Comparison of ENCODE assay signal across 16 cellular contexts in genomic region chr12:131833288-131833895, GRCh38. TPM values are rescaled to one million over a fixed set of nuclear protein-coding genes. Genes with fewer than 3 reads are reported as not detected.
DNase-seq lines count a peak whose midpoint lies in the region; ATAC-seq, FAIRE-seq and TF ChIP-seq lines count a peak whose summit lies in the region.
"Had no signal": no experiment of that assay in that cellular context is flagged by ENCODE, and none has a peak within 500 bp of the region (broad histone marks: within the 10 kb centered on the region; RNA-seq: fewer than 3 reads in every experiment).

No MANE protein-coding gene starts in this region.

- no peaks in the 10 kb centered on the region for H3K36me3 Mint-ChIP-seq in mesothelial cell of epicardium
- no peaks in the 10 kb centered on the region for H3K36me3 Mint-ChIP-seq in activated T-helper 17 cell treated with anti-CD3 and anti-CD28 coated beads, Interleukin-2, amount 50 U/mL, for 72 hours (ENCODE audit: low read depth)

- no peak overlapping the region for H3K4me3 Mint-ChIP-seq in mesothelial cell of epicardium
- no peak overlapping the region for H3K4me3 Mint-ChIP-seq in activated T-helper 17 cell treated with anti-CD3 and anti-CD28 coated beads, Interleukin-2, amount 50 U/mL, for 72 hours
- H3K4me3 Mint-ChIP-seq: CD4-positive, alpha-beta T cell had no signal

- no peak overlapping the region for H3K9ac ChIP-seq in K562 (ENCODE audit: insufficient read depth in 1 of 2, low read depth in 2 of 2, low read length in 2 of 2)

- H2AFZ ChIP-seq in K562 (ENCODE audit: low read depth, low read length), result no peak overlapping the region

- no peaks in the 10 kb centered on the region for H3K9me3 Mint-ChIP-seq in mesothelial cell of epicardium
- no peaks in the 10 kb centered on the region for H3K9me3 Mint-ChIP-seq in activated T-helper 17 cell treated with anti-CD3 and anti-CD28 coated beads, Interleukin-2, amount 50 U/mL, for 72 hours
- H3K9me3 Mint-ChIP-seq: CD4-positive, alpha-beta T cell had no signal

- H3K27ac Mint-ChIP-seq in mesothelial cell of epicardium, result no peak overlapping the region
- H3K27ac Mint-ChIP-seq in activated T-helper 17 cell treated with anti-CD3 and anti-CD28 coated beads, Interleukin-2, amount 50 U/mL, for 72 hours, result no peak overlapping the region
- H3K27ac Mint-ChIP-seq: CD4-positive, alpha-beta T cell had no signal

- TF ChIP-seq EP300 in K562 (IDR thresholded peaks at IDR 0.05; ENCODE audit: low read length), result no peak

- TF ChIP-seq CTCF in K562 (IDR thresholded peaks at IDR 0.05 in 2 of 3, conservative IDR thresholded peaks at IDR 0.05 in 1 of 3; ENCODE audit: insufficient read depth in 2 of 3, low read depth in 1 of 3, low read length in 3 of 3) (no peak), mesothelial cell of epicardium (IDR thresholded peaks at IDR 0.05; ENCODE audit: unreplicated experiment) (peak; percentile 26), lower lobe of right lung (IDR thresholded peaks at IDR 0.05) (no peak)

- H3K36me3 ChIP-seq in K562 (ENCODE audit: control insufficient read depth, insufficient read depth, low read length) (no peaks in the 10 kb centered on the region), lower lobe of right lung (no peaks in the 10 kb centered on the region)
- H3K36me3 ChIP-seq: Peyer's patch had no signal

- H3K4me1 Mint-ChIP-seq in mesothelial cell of epicardium, result peaks cover 9% of the 10 kb centered on the region
- H3K4me1 Mint-ChIP-seq in activated T-helper 17 cell treated with anti-CD3 and anti-CD28 coated beads, Interleukin-2, amount 50 U/mL, for 72 hours, result no peaks in the 10 kb centered on the region

- no peak overlapping the region for H3K4me2 ChIP-seq in K562 (ENCODE audit: insufficient read depth, low read length)

- intact Hi-C loops in Right ventricle myocardium inferior (cut with DNase I) (loop anchor here (10.0 kb wide), 1 partner anchor 121 kb away; no protein-coding TSS in a partner anchor), Right ventricle myocardium superior (cut with DNase I) (loop anchor here (10.0 kb wide), 1 partner anchor 111 kb away; the partner anchor contains the start of gene EP400), K562 (cut with micrococcal nuclease) (loop anchor here (5.0 to 10.0 kb wide), 3 partner anchors 216 to 1069 kb away; no protein-coding TSS in a partner anchor), lower lobe of right lung (cut with DNase I) (no loop called here)

- H3K27ac ChIP-seq in K562 (ENCODE audit: extremely low read depth, low read depth, low read length) (no peak overlapping the region), lower lobe of right lung (no peak overlapping the region)

- no peaks in the 10 kb centered on the region for H3K27me3 ChIP-seq in K562 (ENCODE audit: control insufficient read depth in 2 of 2, insufficient read depth in 2 of 2, low read length in 2 of 2)
- peaks cover 61% of the 10 kb centered on the region for H3K27me3 ChIP-seq in lower lobe of right lung (ENCODE audit: low read depth)

- no peak for TF ChIP-seq RAD21 in K562 (CRISPR knock-in tag; conservative IDR thresholded peaks at IDR 0.05 in 1 of 2, IDR thresholded peaks at IDR 0.05 in 1 of 2)

- H3K79me2 ChIP-seq in K562 (ENCODE audit: control insufficient read depth, insufficient read depth, low read length), result peaks cover 21% of the 10 kb centered on the region

- WGBS in K562 (ENCODE audit: insufficient coverage, low coverage, missing lambda C conversion rate), result 69% methylated on average over 17 of the region's 23 CpGs

- H3K4me3 ChIP-seq in K562 (no peak overlapping the region), lower lobe of right lung (no peak overlapping the region)
- H3K4me3 ChIP-seq: GM12878 had no signal

- no peaks in the 10 kb centered on the region for H3K9me1 ChIP-seq in K562 (ENCODE audit: control insufficient read depth, insufficient read depth, low read length)

- no peak for FAIRE-seq in K562 (lab: Jason Lieb, UNC)
- FAIRE-seq: GM12878 had no signal

- ATAC-seq in Right ventricle myocardium inferior (no peak), Right ventricle myocardium superior (ENCODE audit: poor library complexity) (no peak), K562 (no peak), lower lobe of right lung (no peak)
- no peak for ATAC-seq in activated T-helper 17 cell treated with anti-CD3 and anti-CD28 coated beads, Interleukin-2, amount 50 U/mL, for 72 hours (replicated peaks)
- ATAC-seq: GM12878 had no signal

- DNase-seq in Right ventricle myocardium inferior (ENCODE audit: missing footprints) (peak; percentile 45), Right ventricle myocardium superior (no peak), K562 (ENCODE audit: extremely low read depth in 1 of 4, low spot score in 3 of 4) (no peak), mesothelial cell of epicardium (ENCODE audit: low spot score in 2 of 2, unreplicated experiment in 2 of 2) (no peak), lower lobe of right lung (no peak), NOMO-1 (lab: John Stamatoyannopoulos, UW; ENCODE audit: unreplicated experiment in 2 of 2) (no peak), SKM-1 treated with dmso at 0.1 percent for 144 hours (lab: John Stamatoyannopoulos, UW; ENCODE audit: unreplicated experiment) (no peak)
- DNase-seq: Calu3; CD4-positive, alpha-beta T cell; Karpas-422; NCI-H187 treated with DMSO at 0.1 percent for 48 hours; NCI-H774; SIG-M5 had no signal

- H3K9me3 ChIP-seq in K562 (replicated peaks; ENCODE audit: control insufficient read depth, insufficient read depth, low read depth, low read length) (no peaks in the 10 kb centered on the region), lower lobe of right lung (no peaks in the 10 kb centered on the region)
- H3K9me3 ChIP-seq: Peyer's patch had no signal

- BruUV-seq in K562 (replicated peaks; lab: Mats Ljungman, UMichigan), result no TSS peak

- H3K27me3 Mint-ChIP-seq in mesothelial cell of epicardium (ENCODE audit: low read depth), result peaks cover 36% of the 10 kb centered on the region
- H3K27me3 Mint-ChIP-seq in activated T-helper 17 cell treated with anti-CD3 and anti-CD28 coated beads, Interleukin-2, amount 50 U/mL, for 72 hours, result peaks cover 10% of the 10 kb centered on the region

- POLR2A ChIA-PET in K562 (lab: Yijun Ruan, JAX), result interaction anchor here (0.6 kb wide), 1 partner anchor 1745 kb away, joined by 3 read pairs; no protein-coding TSS in a partner anchor

- CTCF ChIA-PET in K562 (lab: Yijun Ruan, JAX; ENCODE audit: low intra/inter-chr PET ratio), result no interaction called here

- H3K4me1 ChIP-seq in K562 (replicated peaks in 1 of 2; ENCODE audit: control insufficient read depth in 2 of 2, insufficient read depth in 2 of 2, low read length in 2 of 2) (peaks cover 12 to 80% of the 10 kb centered on the region in 2 experiments; a peak in 4 of 5 replicates), lower lobe of right lung (peaks cover 30% of the 10 kb centered on the region)

- in situ Hi-C loops in K562 (cut with MboI), result loop anchor here (10.0 kb wide), 1 partner anchor 729 kb away; no protein-coding TSS in a partner anchor

- TF ChIP-seq POLR2A in K562 (conservative IDR thresholded peaks at IDR 0.05), result no peak

- peaks cover 23% of the 10 kb centered on the region; the same call in 1 of the 2 replicates for H4K20me1 ChIP-seq in K562 (replicated peaks; ENCODE audit: control insufficient read depth, insufficient read depth, low read length)

TF ChIP-seq in K562, 482 proteins besides CTCF, POLR2A, EP300 and RAD21 (continues in another document):
- TF ChIP-seq JUN (IDR thresholded peaks at IDR 0.05; ENCODE audit: borderline replicate concordance, low read depth, low read length), result no peak
- TF ChIP-seq JUN (CRISPR knock-in tag; IDR thresholded peaks at IDR 0.05; ENCODE audit: borderline replicate concordance), result 0 out of 2 replicates have a peak, but pooled peaks have one; percentile 35
- TF ChIP-seq GATA2 (CRISPR knock-in tag; IDR thresholded peaks at IDR 0.05), result no peak
- TF ChIP-seq CREB1 (IDR thresholded peaks at IDR 0.05), result no peak
- TF ChIP-seq CREB1 (CRISPR knock-in tag; IDR thresholded peaks at IDR 0.05), result no peak
- no peak for TF ChIP-seq ZNF584 (CRISPR knock-in tag; IDR thresholded peaks at IDR 0.05; ENCODE audit: low read depth)
- TF ChIP-seq RBM25 (IDR thresholded peaks at IDR 0.05; ENCODE audit: low read depth, low read length, severe bottlenecking), result peak; percentile 76
- no peak for TF ChIP-seq TEAD4 (IDR thresholded peaks at IDR 0.05; ENCODE audit: low read length)
- TF ChIP-seq TEAD4 (CRISPR knock-in tag; IDR thresholded peaks at IDR 0.05; ENCODE audit: borderline replicate concordance), result no peak
- 0 out of 2 replicates have a peak, but pooled peaks have one; percentile 12 for TF ChIP-seq SMARCA5 (IDR thresholded peaks at IDR 0.05)

RNA-seq across cellular contexts. Expression of gene MMP17, which starts 5.2 kb away (rescaled TPM):
- total RNA-seq in Right ventricle myocardium inferior (0.73 TPM), Right ventricle myocardium superior (1.3 TPM), K562 (2014; rRNA removed) (12.7 and 17.5 TPM in 2 replicates), K562 (2014; rRNA removed; fragmentation: Illumina TruSeq; extraction: Trizol) (0.93 and 1.1 TPM in 2 replicates), K562 (2015; rRNA removed; fragmentation: Illumina TruSeq; extraction: Trizol) (4.0 and 4.6 TPM in 2 replicates), K562 (2021) (18.0 and 20.1 TPM in 2 replicates), mesothelial cell of epicardium (1.8 to 2.0 TPM (median 1.9 TPM) in 3 replicates), lower lobe of right lung (2.5 TPM)
- 65.7 and 167 TPM in 2 replicates for total RNA-seq in K562 (2011; cell fraction: chromatin; rRNA removed; ENCODE audit: low replicate concordance)
- total RNA-seq in K562 (2011; cell fraction: nucleolus; rRNA removed), result 84.0 and 92.2 TPM in 2 replicates
- total RNA-seq in K562 (2011; cell fraction: nucleoplasm; rRNA removed), result 68.9 and 73.7 TPM in 2 replicates
- polyA plus RNA-seq in K562 (2011; rRNA removed) (17.1 and 57.8 TPM in 2 replicates), K562 (2014; fragmentation: Illumina TruSeq; extraction: Trizol) (5.0 and 11.6 TPM in 2 replicates), K562 (2014; fragmentation: Nextera tagmentation; extraction: Ambion mirVana) (not detected), K562 (2014; rRNA removed) (21.2 and 24.1 TPM in 2 replicates)
- polyA plus RNA-seq in K562 (2011; cell fraction: cytosol; rRNA removed), result 29.3 and 39.3 TPM in 2 replicates
- polyA plus RNA-seq in K562 (2011; cell fraction: nucleus; rRNA removed), result 170 and 193 TPM in 2 replicates
- 17.2 and 26.5 TPM in 2 replicates for polyA plus RNA-seq in K562 (2012)
- polyA minus RNA-seq in K562 (2011; rRNA and poly(A)+ RNA removed), result 4.9 and 7.1 TPM in 2 replicates
- 13.5 and 30.6 TPM in 2 replicates for polyA minus RNA-seq in K562 (2011; cell fraction: cytosol; rRNA and poly(A)+ RNA removed)
- polyA minus RNA-seq in K562 (2011; cell fraction: nucleus; rRNA and poly(A)+ RNA removed), result 25.7 and 56.9 TPM in 2 replicates
- total RNA-seq in activated T-helper 17 cell treated with anti-CD3 and anti-CD28 coated beads, Interleukin-2, amount 50 U/mL, for 72 hours, result under 1 TPM in 1 of 2 donors, not detected in 1; 0.32 TPM
